In the genomic region with DNA sequence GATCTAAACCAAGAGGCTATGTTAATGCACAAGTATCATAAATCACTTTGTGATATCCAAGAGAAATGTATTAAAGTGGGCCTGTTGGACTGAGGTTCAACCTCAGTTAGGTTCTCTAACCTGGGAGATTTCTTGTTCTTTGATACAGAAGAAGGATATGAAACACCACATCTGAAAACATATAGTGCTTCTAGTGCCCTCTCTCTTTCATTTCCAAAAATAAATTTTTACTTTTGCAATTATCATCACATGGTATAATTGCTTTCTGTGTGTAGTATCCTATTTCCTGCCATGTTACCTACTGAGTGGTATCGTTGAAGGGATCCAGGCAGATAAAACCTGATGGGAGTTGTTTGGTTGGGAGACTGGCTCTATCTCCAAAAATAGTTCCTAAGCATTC, we compare ENCODE assay signal across 27 cellular contexts.
DNase-seq lines count a peak whose midpoint lies in the region; ATAC-seq and TF ChIP-seq lines count a peak whose summit lies in the region.
"Had no signal": no experiment of that assay in that cellular context is flagged by ENCODE, and none has a peak within 500 bp of the region (broad histone marks: within the 10 kb centered on the region; RNA-seq: fewer than 3 reads in every experiment).

No MANE protein-coding gene starts in this region.

- H3K9ac ChIP-seq in neuronal stem cell (ENCODE audit: low read depth, low read length, poor library complexity), result no peak overlapping the region

- no peaks in the 10 kb centered on the region for H3K79me1 ChIP-seq in neuronal stem cell (ENCODE audit: low read depth, low read length)

- no peak overlapping the region for H2BK5ac ChIP-seq in neuronal stem cell (ENCODE audit: low read length)

- no peak overlapping the region for H2AK5ac ChIP-seq in neuronal stem cell (ENCODE audit: low read depth, low read length)

- H3K36me3 ChIP-seq in lower lobe of right lung, result no peaks in the 10 kb centered on the region
- no peaks in the 10 kb centered on the region for H3K36me3 ChIP-seq in neuronal stem cell (replicated peaks in 1 of 2; ENCODE audit: control insufficient read depth in 2 of 2, insufficient read depth in 2 of 2, low read length in 2 of 2)
- H3K36me3 ChIP-seq: BE2C, gastrocnemius medialis, SJSA1 had no signal

- H3K9me3 ChIP-seq in lower lobe of right lung (no peaks in the 10 kb centered on the region), neuronal stem cell (replicated peaks in 1 of 2; ENCODE audit: control insufficient read depth in 2 of 2, insufficient read depth in 1 of 2, low read depth in 1 of 2, low read length in 2 of 2) (no peaks in the 10 kb centered on the region)
- H3K9me3 ChIP-seq: A549, BE2C, gastrocnemius medialis, SJSA1 had no signal

- H3K4me3 ChIP-seq in lower lobe of right lung (no peak overlapping the region), neuronal stem cell (ENCODE audit: low read length in 2 of 2) (no peak overlapping the region)
- H3K4me3 ChIP-seq: A549, gastrocnemius medialis, GM23338, SJSA1 had no signal

- no CpG with 5 or more reads among the region's 1 CpG for WGBS in neuronal stem cell (ENCODE audit: extremely low coverage in 2 of 2, insufficient read length in 2 of 2, insufficient replicate concordance in 1 of 2), 2 donors

- H3K4me1 ChIP-seq in lower lobe of right lung, result no peaks in the 10 kb centered on the region
- H3K4me1 ChIP-seq in neuronal stem cell (ENCODE audit: control insufficient read depth in 2 of 2, insufficient read depth in 1 of 2, low read depth in 1 of 2, low read length in 2 of 2), result no peaks in the 10 kb centered on the region
- H3K4me1 ChIP-seq: A549, BE2C, gastrocnemius medialis, SJSA1 had no signal

- no peak overlapping the region for H3K18ac ChIP-seq in neuronal stem cell (ENCODE audit: low read length)

- H3K4me3 Mint-ChIP-seq in activated T-cell treated with anti-CD3 and anti-CD28 coated beads, Interleukin-2, amount 50 U/mL, for 4 hours, result no peak overlapping the region
- H3K4me3 Mint-ChIP-seq: activated T-cell treated with anti-CD3 and anti-CD28 coated beads, Interleukin-2, amount 50 U/mL, for 24 hours; GM23338; immature natural killer cell; T-helper 1 cell treated with Interleukin-12 subunit alpha and Interleukin-12 subunit beta and Interleukin-4 antibody, amounts not matched to agents 30 μg/mL and 1 μg/mL, for 36 hours had no signal

- no peak overlapping the region for H2BK12ac ChIP-seq in neuronal stem cell (ENCODE audit: low read length)

- H3K9me3 Mint-ChIP-seq in activated T-cell treated with anti-CD3 and anti-CD28 coated beads, Interleukin-2, amount 50 U/mL, for 4 hours, result no peaks in the 10 kb centered on the region
- H3K9me3 Mint-ChIP-seq: activated T-cell treated with anti-CD3 and anti-CD28 coated beads, Interleukin-2, amount 50 U/mL, for 24 hours; T-helper 1 cell treated with Interleukin-12 subunit alpha and Interleukin-12 subunit beta and Interleukin-4 antibody, amounts not matched to agents 30 μg/mL and 1 μg/mL, for 36 hours had no signal

- H3K4me2 ChIP-seq in neuronal stem cell (ENCODE audit: insufficient read depth, low read length, poor library complexity, severe bottlenecking), result no peak overlapping the region
- H3K4me2 ChIP-seq: A549, GM23338 had no signal

- TF ChIP-seq CTCF in VCaP (conservative IDR thresholded peaks at IDR 0.05) (0 out of 2 replicates have a peak, but pooled peaks have one; percentile 13), lower lobe of right lung (IDR thresholded peaks at IDR 0.05) (no peak)

- H3K27me3 Mint-ChIP-seq in activated T-cell treated with anti-CD3 and anti-CD28 coated beads, Interleukin-2, amount 50 U/mL, for 4 hours (ENCODE audit: low read depth), result no peaks in the 10 kb centered on the region
- H3K27me3 Mint-ChIP-seq: activated T-cell treated with anti-CD3 and anti-CD28 coated beads, Interleukin-2, amount 50 U/mL, for 24 hours had no signal

- H4K8ac ChIP-seq in neuronal stem cell (ENCODE audit: low read depth, low read length), result no peak overlapping the region

- intact Hi-C loops in lower lobe of right lung (cut with DNase I), result no loop called here

- ATAC-seq in GM18502 (IDR thresholded peaks at IDR 0.05; ENCODE audit: poor library complexity, unreplicated experiment), result peak; percentile 49
- ATAC-seq in GM19395 (IDR thresholded peaks at IDR 0.05; ENCODE audit: unreplicated experiment), result peak; percentile 77
- peak; percentile 58 for ATAC-seq in HG03520 (IDR thresholded peaks at IDR 0.05; ENCODE audit: unreplicated experiment)
- no peak for ATAC-seq in lower lobe of right lung
- no peak for ATAC-seq in activated T-cell treated with anti-CD3 and anti-CD28 coated beads, Interleukin-2, amount 50 U/mL, for 4 hours
- no peak for ATAC-seq in GM18858 (IDR thresholded peaks at IDR 0.05; ENCODE audit: unreplicated experiment)
- ATAC-seq: A549, esophagus mucosa, gastrocnemius medialis, GM23338, left lobe of liver had no signal

- no peak overlapping the region for H2BK120ac ChIP-seq in neuronal stem cell (ENCODE audit: low read depth, low read length)

- H4K91ac ChIP-seq in neuronal stem cell (ENCODE audit: low read depth, low read length, poor library complexity), result no peak overlapping the region

- no peak overlapping the region for H2AFZ ChIP-seq in neuronal stem cell (ENCODE audit: low read length)
- H2AFZ ChIP-seq: GM23338 had no signal

- no peak overlapping the region for H3K23ac ChIP-seq in neuronal stem cell (ENCODE audit: low read depth, low read length, poor library complexity)

- no peak overlapping the region for H2BK15ac ChIP-seq in neuronal stem cell (ENCODE audit: low read length)

- no peaks in the 10 kb centered on the region for H3K4me1 Mint-ChIP-seq in activated T-cell treated with anti-CD3 and anti-CD28 coated beads, Interleukin-2, amount 50 U/mL, for 4 hours (ENCODE audit: low read depth)
- H3K4me1 Mint-ChIP-seq: GM23338, immature natural killer cell had no signal

- H3K14ac ChIP-seq in neuronal stem cell (ENCODE audit: low read length), result no peak overlapping the region

- DNase-seq in lower lobe of right lung, result no peak
- no peak for DNase-seq in activated T-cell treated with anti-CD3 and anti-CD28 coated beads, Interleukin-2, amount 50 U/mL, for 4 hours
- DNase-seq in neuronal stem cell (ENCODE audit: low spot score), result no peak
- DNase-seq: activated naive CD4-positive, alpha-beta T cell; activated T-cell treated with anti-CD3 and anti-CD28 coated beads, Interleukin-2, amount 50 U/mL, for 24 hours; amniotic stem cell; BE2C; DMS53; effector memory CD4-positive, alpha-beta T cell; gastrocnemius medialis; hippocampal formation; immature natural killer cell; NCI-H1105; NCI-H2029; nucleus accumbens; trophoblast cell had no signal

- H3K27me3 ChIP-seq in lower lobe of right lung (ENCODE audit: low read depth), result no peaks in the 10 kb centered on the region
- H3K27me3 ChIP-seq in neuronal stem cell (ENCODE audit: control insufficient read depth in 3 of 3, insufficient read depth in 3 of 3, low read depth in 1 of 3, low read length in 3 of 3), result no peaks in the 10 kb centered on the region
- H3K27me3 ChIP-seq: BE2C, gastrocnemius medialis, SJSA1 had no signal

- H3K27ac ChIP-seq in VCaP (no peak overlapping the region), lower lobe of right lung (no peak overlapping the region), neuronal stem cell (replicated peaks; ENCODE audit: low read length) (no peak overlapping the region)
- H3K27ac ChIP-seq: A549, gastrocnemius medialis, SJSA1 had no signal

- no peak overlapping the region for H3K4ac ChIP-seq in neuronal stem cell (ENCODE audit: low read length)

- no peaks in the 10 kb centered on the region for H3K36me3 Mint-ChIP-seq in activated T-cell treated with anti-CD3 and anti-CD28 coated beads, Interleukin-2, amount 50 U/mL, for 4 hours (ENCODE audit: insufficient read depth)
- H3K36me3 Mint-ChIP-seq: immature natural killer cell had no signal

Comparison
In these comparisons a context has a peak if more than half of its experiments do, and no peak if none do; other contexts are left out.
1. ATAC-seq: peak in GM18502 (single experiment), GM19395 (single experiment) and HG03520 (single experiment); none in lower lobe of right lung (0 of 2), activated T-cell treated with anti-CD3 and anti-CD28 coated beads, Interleukin-2, amount 50 U/mL, for 4 hours (0 of 2) and GM18858 (single experiment).